Comparison of ENCODE assay signal across 8 cellular contexts in genomic region chr17:15262291-15263205, GRCh38. TPM values are rescaled to one million over a fixed set of nuclear protein-coding genes. Genes with fewer than 3 reads are reported as not detected.
DNase-seq lines count a peak whose midpoint lies in the region; ATAC-seq and TF ChIP-seq lines count a peak whose summit lies in the region.

No MANE protein-coding gene starts in this region.

- H3K4me3 ChIP-seq in GM23248 (peak overlapping the region; percentile 94), epithelial cell of esophagus (ENCODE audit: low read length) (no peak overlapping the region), thyroid gland (replicated peaks in 1 of 3) (peak overlapping the region; percentile 2 to 76 (median 14))
- H3K4me3 ChIP-seq in effector memory CD4-positive, alpha-beta T cell (ENCODE audit: insufficient read depth, low read depth, low read length, poor library complexity, severe bottlenecking) = no peak overlapping the region

- H3K27me3 ChIP-seq in GM23248 (replicated peaks; ENCODE audit: insufficient read depth) (no peaks in the 10 kb centered on the region), thyroid gland (no peaks in the 10 kb centered on the region)
- peaks cover 20% of the 10 kb centered on the region for H3K27me3 ChIP-seq in effector memory CD4-positive, alpha-beta T cell (replicated peaks; ENCODE audit: control insufficient read depth, insufficient read depth, low read length, poor library complexity, severe bottlenecking)

- H3K9me2 ChIP-seq in GM23248 (ENCODE audit: insufficient read depth) = no peaks in the 10 kb centered on the region

- DNase-seq in GM23248 (peak; percentile 96), RWPE1 (ENCODE audit: low spot score) (peak; percentile 46), epithelial cell of esophagus (ENCODE audit: low read depth) (peak; percentile 27), lung microvascular endothelial cell (ENCODE audit: low read depth in 2 of 2) (peak; percentile 75 to 84), thyroid gland (peak; percentile 83 to 85), NCI-H1436 treated with DMSO at 0.1 percent for 48 hours (lab: John Stamatoyannopoulos, UW) (no peak)
- no peak for DNase-seq in effector memory CD4-positive, alpha-beta T cell

- POLR2A ChIA-PET in RWPE1 (lab: Yijun Ruan, JAX; ENCODE audit: low non-redundant PET) = no interaction called here

- H3F3A ChIP-seq in GM23248 (ENCODE audit: insufficient read depth) = peaks cover 24% of the 10 kb centered on the region

- H3K9me3 ChIP-seq in GM23248 (ENCODE audit: low read depth) (no peaks in the 10 kb centered on the region), thyroid gland (no peaks in the 10 kb centered on the region)
- H3K9me3 ChIP-seq in effector memory CD4-positive, alpha-beta T cell (ENCODE audit: control insufficient read depth, low read length) = no peaks in the 10 kb centered on the region

- H4K20me1 ChIP-seq in GM23248 (ENCODE audit: insufficient read depth) = no peaks in the 10 kb centered on the region

- H3K79me2 ChIP-seq in GM23248 (ENCODE audit: insufficient read depth) = peaks cover 36% of the 10 kb centered on the region

- peak overlapping the region; percentile 93 for H3K9ac ChIP-seq in GM23248

- no peak for ATAC-seq in GM18505 (IDR thresholded peaks at IDR 0.05; ENCODE audit: unreplicated experiment)

- H3K36me3 ChIP-seq in GM23248 (ENCODE audit: low read depth) (no peaks in the 10 kb centered on the region), thyroid gland (peaks cover 8 to 18% of the 10 kb centered on the region in 2 donors)
- H3K36me3 ChIP-seq in effector memory CD4-positive, alpha-beta T cell (ENCODE audit: control insufficient read depth, insufficient read depth, low read length) = no peaks in the 10 kb centered on the region

- TF ChIP-seq POLR2A in thyroid gland (IDR thresholded peaks at IDR 0.05) = peak; percentile 83 to 85
- TF ChIP-seq POLR2A in GM18505 (IDR thresholded peaks at IDR 0.05; ENCODE audit: borderline replicate concordance, extremely low read depth, insufficient read depth, insufficient read length) = no peak

- H2AFZ ChIP-seq in GM23248 = peak overlapping the region; percentile 86

- peak overlapping the region; percentile 99 for H3K4me2 ChIP-seq in GM23248 (ENCODE audit: unreplicated experiment)

- H3K4me1 ChIP-seq in GM23248 (ENCODE audit: insufficient read depth) (peaks cover 18% of the 10 kb centered on the region), thyroid gland (peaks cover 49 to 53% of the 10 kb centered on the region in 2 donors)
- H3K4me1 ChIP-seq in effector memory CD4-positive, alpha-beta T cell (ENCODE audit: control insufficient read depth, insufficient read depth, low read length, poor library complexity, severe bottlenecking) = no peaks in the 10 kb centered on the region

- TF ChIP-seq CTCF in RWPE1 (conservative IDR thresholded peaks at IDR 0.05; ENCODE audit: low read depth) = no peak
- TF ChIP-seq CTCF in epithelial cell of esophagus (IDR thresholded peaks at IDR 0.05; ENCODE audit: insufficient read depth, low read depth, low read length, missing control alignments) = no peak
- peak in 1 of 6 experiments; percentile 7 for TF ChIP-seq CTCF in thyroid gland (IDR thresholded peaks at IDR 0.05)

- intact Hi-C loops in thyroid gland (cut with DNase I) = no loop called here

- H3K27ac ChIP-seq in GM23248 (peak overlapping the region; percentile 90), RWPE1 (peak overlapping the region; percentile 93), thyroid gland (peak overlapping the region; percentile 92 to 99 (median 95))
- H3K27ac ChIP-seq in effector memory CD4-positive, alpha-beta T cell (ENCODE audit: insufficient read depth, low read length, poor library complexity, severe bottlenecking) = no peak overlapping the region

- in situ Hi-C loops in GM23248 (cut with MboI) = loop anchor here (10.0 kb wide), 2 partner anchors 112 to 142 kb away; no protein-coding TSS in a partner anchor

- 0 to 2% methylated on average over 57 of the region's 60 CpGs for WGBS in GM23248 (ENCODE audit: low coverage in 1 of 2, low lambda C conversion rate in 2 of 2, missing lambda C conversion rate in 2 of 2), 2 experiments
- WGBS in thyroid gland, 2 donors = 1 to 7% methylated on average over 20 to 43 of the region's 60 CpGs

- CTCF ChIA-PET in RWPE1 (lab: Yijun Ruan, JAX) = interaction anchor here (0.5 to 1.3 kb wide), 3 partner anchors 136 to 240 kb away, joined by 3 to 9 read pairs (median 5); no protein-coding TSS in a partner anchor

RNA-seq across cellular contexts. Expression of gene PMP22, which starts 2.6 kb away (rescaled TPM):
- total RNA-seq in GM23248 (2014; rRNA removed; shearing (Covaris generic)) = 45.0 and 67.2 TPM in 2 replicates
- polyA plus RNA-seq in GM23248 (2016; fragmentation: Nextera tagmentation; extraction: Ambion mirVana) = 124 and 126 TPM in 2 replicates
- 18.7 and 22.2 TPM in 2 replicates for total RNA-seq in lung microvascular endothelial cell
- 100 to 1,000 TPM in 2 of 4 donors, 10 to 100 TPM in 2; 61.0 to 254 (median 109) TPM for total RNA-seq in thyroid gland

Comparison
In these comparisons a context has a peak if more than half of its experiments do, and no peak if none do; other contexts are left out.
1. DNase-seq: peak in GM23248 (single experiment), RWPE1 (single experiment), epithelial cell of esophagus (single experiment), lung microvascular endothelial cell (2 of 2) and thyroid gland (2 of 2); none in NCI-H1436 treated with DMSO at 0.1 percent for 48 hours (single experiment) and effector memory CD4-positive, alpha-beta T cell (0 of 3).
2. H3K4me3 ChIP-seq: peak in GM23248 (single experiment) and thyroid gland (3 of 3); none in epithelial cell of esophagus (single experiment) and effector memory CD4-positive, alpha-beta T cell (single experiment).